In the genomic region with DNA sequence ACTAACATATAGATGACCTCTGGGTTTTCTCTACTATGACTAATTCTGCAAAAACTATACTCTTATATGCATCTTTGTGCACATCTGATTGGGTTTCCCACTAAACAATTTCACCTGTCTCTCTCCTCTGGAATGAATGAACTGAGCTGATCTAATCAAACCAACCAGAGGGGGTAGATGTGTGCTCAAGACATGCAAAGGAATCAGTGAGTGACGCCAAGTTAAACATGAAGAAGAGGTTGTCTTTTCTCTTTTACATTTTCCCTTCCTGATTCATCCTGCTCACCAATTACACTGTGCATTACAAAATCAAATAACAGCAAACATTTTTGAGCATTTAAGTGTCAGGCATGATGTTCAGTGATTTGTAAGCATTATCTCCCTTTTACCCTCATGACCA, we compare ENCODE assay signal across 16 cellular contexts.
DNase-seq lines count a peak whose midpoint lies in the region; ATAC-seq and TF ChIP-seq lines count a peak whose summit lies in the region.
"Had no signal": no experiment of that assay in that cellular context is flagged by ENCODE, and none has a peak within 500 bp of the region (broad histone marks: within the 10 kb centered on the region; RNA-seq: fewer than 3 reads in every experiment).

No MANE protein-coding gene starts in this region.

- peak; percentile 66 for DNase-seq in EH (ENCODE audit: low read depth)
- no peak for DNase-seq in RWPE2 (ENCODE audit: low spot score)
- DNase-seq in fibroblast of peridontal ligament (ENCODE audit: extremely low read depth), result peak; percentile 41
- peak; percentile 28 for DNase-seq in skeletal muscle cell (ENCODE audit: low read depth)
- DNase-seq in NOMO-1 treated with DMSO at 0.1 percent for 48 hours (lab: John Stamatoyannopoulos, UW; ENCODE audit: unreplicated experiment), result no peak
- DNase-seq: AML-193; CD8-positive, alpha-beta memory T cell; DMS53; HFFc6 had no signal

- H3K27me3 ChIP-seq in RWPE2 (ENCODE audit: insufficient read depth, poor library complexity, severe bottlenecking), result no peaks in the 10 kb centered on the region
- H3K27me3 ChIP-seq: BLaER1 had no signal

- H3K4me3 ChIP-seq in RWPE2 (ENCODE audit: severe bottlenecking) (no peak overlapping the region), skeletal muscle cell (ENCODE audit: low read depth, low read length) (no peak overlapping the region)
- H3K4me3 ChIP-seq: BLaER1, GM12878, K562 had no signal

- H3K9me3 ChIP-seq in RWPE2 (ENCODE audit: severe bottlenecking), result peaks cover 3% of the 10 kb centered on the region

- no peaks in the 10 kb centered on the region for H3K4me1 ChIP-seq in RWPE2 (ENCODE audit: insufficient read depth, poor library complexity, severe bottlenecking)
- H3K4me1 ChIP-seq: BLaER1 had no signal

- H3K27ac ChIP-seq in RWPE2 (ENCODE audit: poor library complexity, severe bottlenecking), result no peak overlapping the region
- H3K27ac ChIP-seq: BLaER1, HL-60 had no signal

- H3K36me3 ChIP-seq in RWPE2 (ENCODE audit: low read depth), result no peaks in the 10 kb centered on the region
- H3K36me3 ChIP-seq: BLaER1 had no signal

- ATAC-seq in RWPE2 (ENCODE audit: low read depth), result peak; percentile 19; the same call in 2 of the 3 replicates
- ATAC-seq in HG03460 (IDR thresholded peaks at IDR 0.05; ENCODE audit: unreplicated experiment), result no peak
- ATAC-seq in GM18858 (IDR thresholded peaks at IDR 0.05; ENCODE audit: unreplicated experiment), result no peak
- no peak for ATAC-seq in GM21737 (IDR thresholded peaks at IDR 0.05; ENCODE audit: unreplicated experiment)

- TF ChIP-seq CTCF in RWPE2 (IDR thresholded peaks at IDR 0.05; ENCODE audit: poor library complexity, severe bottlenecking), result no peak

Comparison
In these comparisons a context has a peak if more than half of its experiments do, and no peak if none do; other contexts are left out.
1. DNase-seq: peak in EH (single experiment), fibroblast of peridontal ligament (single experiment) and skeletal muscle cell (single experiment); none in RWPE2 (single experiment) and NOMO-1 treated with DMSO at 0.1 percent for 48 hours (single experiment).